Comparison of ENCODE assay signal across 26 cellular contexts in the genomic region with DNA sequence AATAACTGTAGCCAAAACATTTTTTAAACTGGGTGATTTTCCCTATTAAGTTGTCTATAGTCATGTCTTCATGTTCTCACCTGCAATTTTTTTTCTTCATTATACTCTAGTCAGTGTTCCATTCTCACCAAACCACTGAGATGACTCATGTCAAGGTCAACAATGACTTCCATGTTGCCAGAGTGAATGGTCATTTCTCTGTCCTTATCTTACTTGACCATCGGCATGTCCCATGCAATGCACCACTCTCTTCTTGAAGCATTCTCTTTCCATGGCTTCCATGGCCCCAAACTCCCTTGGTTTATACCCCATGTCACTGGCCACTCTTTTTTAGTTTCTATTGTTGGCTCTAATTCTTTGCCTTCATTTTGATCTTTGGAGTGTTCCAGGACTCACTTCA.
DNase-seq lines count a peak whose midpoint lies in the region; ATAC-seq, FAIRE-seq and TF ChIP-seq lines count a peak whose summit lies in the region.
"Had no signal": no experiment of that assay in that cellular context is flagged by ENCODE, and none has a peak within 500 bp of the region (broad histone marks: within the 10 kb centered on the region; RNA-seq: fewer than 3 reads in every experiment).

No MANE protein-coding gene starts in this region.

- TF ChIP-seq CTCF in A549 (IDR thresholded peaks at IDR 0.05) (no peak), endothelial cell of umbilical vein (IDR thresholded peaks at IDR 0.05; ENCODE audit: extremely low read depth in 1 of 2, insufficient read depth in 1 of 2, low read depth in 1 of 2, low read length in 2 of 2) (no peak)

- H3K9me3 Mint-ChIP-seq in stimulated activated memory B cell treated with anti-CD40 and anti-IgM and Interleukin-4, amounts not matched to agents 10 μg/mL and 1 μg/mL and 100 μg/mL, for 72 hours = peaks cover 5% of the 10 kb centered on the region
- H3K9me3 Mint-ChIP-seq: H9 had no signal

- H3K36me3 ChIP-seq in endothelial cell of umbilical vein (ENCODE audit: control insufficient read depth in 2 of 2, extremely low read depth in 1 of 2, insufficient read depth in 2 of 2, low read length in 2 of 2) = no peaks in the 10 kb centered on the region

- TF ChIP-seq EP300 in A549 (IDR thresholded peaks at IDR 0.05) = no peak

- dilution Hi-C loops in endothelial cell of umbilical vein (cut with MboI; ENCODE audit: extremely low pct_ligation_motif_present, low sequenced_read_pairs) = no loop called here

- POLR2A ChIA-PET in A549 (lab: Yijun Ruan, JAX) (no interaction called here), endothelial cell of umbilical vein (lab: Charles Lee) (no interaction called here)

- no peaks in the 10 kb centered on the region for H3K79me2 ChIP-seq in endothelial cell of umbilical vein (ENCODE audit: control insufficient read depth, insufficient read depth, low read length)

- H3K9me1 ChIP-seq in endothelial cell of umbilical vein (replicated peaks; ENCODE audit: control insufficient read depth, extremely low read depth, insufficient read depth, low read length) = no peaks in the 10 kb centered on the region

- H4K20me1 ChIP-seq in endothelial cell of umbilical vein (replicated peaks; ENCODE audit: control insufficient read depth, extremely low read depth, insufficient read depth, low read length) = no peaks in the 10 kb centered on the region

- CTCF ChIA-PET in A549 (lab: Yijun Ruan, JAX) (no interaction called here), endothelial cell of umbilical vein (lab: Charles Lee) (no interaction called here)

- no peak overlapping the region for H3K9ac ChIP-seq in endothelial cell of umbilical vein (replicated peaks; ENCODE audit: extremely low read depth, insufficient read depth, low read length)
- H3K9ac ChIP-seq: GM23248 had no signal

- FAIRE-seq in A549 (lab: Jason Lieb, UNC) = no peak
- no peak for FAIRE-seq in endothelial cell of umbilical vein (lab: Jason Lieb, UNC)
- FAIRE-seq: G401.6, K562 had no signal

- intact Hi-C loops in endothelial cell of umbilical vein (cut with micrococcal nuclease) = no loop called here

- H3K4me3 ChIP-seq in A549 = no peak overlapping the region
- no peak overlapping the region for H3K4me3 ChIP-seq in endothelial cell of umbilical vein (replicated peaks in 1 of 3; ENCODE audit: insufficient read depth in 1 of 3, low read depth in 1 of 3, low read length in 3 of 3)
- H3K4me3 ChIP-seq: GM23248, K562, MG63, SK-N-MC had no signal

- peak in 1 of 2 experiments; percentile 23 for DNase-seq in A549 (ENCODE audit: low read depth in 1 of 2, low spot score in 1 of 2)
- DNase-seq in Daoy (ENCODE audit: low read depth) = peak; percentile 36
- peak; percentile 90 for DNase-seq in M059J (ENCODE audit: low read depth)
- no peak for DNase-seq in endothelial cell of umbilical vein (ENCODE audit: low read depth, low spot score)
- DNase-seq in KBM-7 = no peak
- DNase-seq: Caco-2; CD8-positive, alpha-beta T cell; DMS 273 treated with DMSO at 0.1 percent for 48 hours; GM23248; H9; MG63; NCI-H1417; NCI-H1694; NCI-H2081; NCI-H2171; NCI-H226; NCI-H510A; NCI-H69; SIG-M5 had no signal

- H3K4me3 Mint-ChIP-seq in stimulated activated memory B cell treated with anti-CD40 and anti-IgM and Interleukin-4, amounts not matched to agents 10 μg/mL and 1 μg/mL and 100 μg/mL, for 72 hours = no peak overlapping the region
- H3K4me3 Mint-ChIP-seq: CD8-positive, alpha-beta T cell; H9 had no signal

- 61% methylated on average over 1 of the region's 1 CpG for WGBS in A549 (ENCODE audit: missing lambda C conversion rate)

- no peaks in the 10 kb centered on the region for H3K27me3 ChIP-seq in endothelial cell of umbilical vein (ENCODE audit: control insufficient read depth in 2 of 2, insufficient read depth in 2 of 2, low read length in 2 of 2)
- H3K27me3 ChIP-seq: MG63 had no signal

- H3K4me1 ChIP-seq in A549 = peaks cover 9% of the 10 kb centered on the region; the same call in 2 of the 3 replicates
- H3K4me1 ChIP-seq in endothelial cell of umbilical vein (ENCODE audit: control insufficient read depth, extremely low read depth, insufficient read depth, low read length) = no peaks in the 10 kb centered on the region
- H3K4me1 ChIP-seq: Caco-2 had no signal

- H3K4me2 ChIP-seq in A549 (no peak overlapping the region), endothelial cell of umbilical vein (ENCODE audit: insufficient read depth, low read length) (no peak overlapping the region)

- no peak overlapping the region for H3K27ac Mint-ChIP-seq in stimulated activated memory B cell treated with anti-CD40 and anti-IgM and Interleukin-4, amounts not matched to agents 10 μg/mL and 1 μg/mL and 100 μg/mL, for 72 hours
- H3K27ac Mint-ChIP-seq: CD8-positive, alpha-beta T cell; H9 had no signal

- H3K27me3 Mint-ChIP-seq in stimulated activated memory B cell treated with anti-CD40 and anti-IgM and Interleukin-4, amounts not matched to agents 10 μg/mL and 1 μg/mL and 100 μg/mL, for 72 hours = no peaks in the 10 kb centered on the region

- no peak overlapping the region for H2AFZ ChIP-seq in endothelial cell of umbilical vein (ENCODE audit: low read depth, low read length)
- H2AFZ ChIP-seq: GM23248 had no signal

- H3K9me3 ChIP-seq in A549 = no peaks in the 10 kb centered on the region
- H3K9me3 ChIP-seq in endothelial cell of umbilical vein (replicated peaks; ENCODE audit: control insufficient read depth, insufficient read depth, low read length) = no peaks in the 10 kb centered on the region
- H3K9me3 ChIP-seq: Caco-2, MG63 had no signal

- no peaks in the 10 kb centered on the region for H3K4me1 Mint-ChIP-seq in stimulated activated memory B cell treated with anti-CD40 and anti-IgM and Interleukin-4, amounts not matched to agents 10 μg/mL and 1 μg/mL and 100 μg/mL, for 72 hours

- in situ Hi-C loops in KBM-7 (cut with MboI; ENCODE audit: low pct_unique_long_range_greater_than_20kb, low sequenced_read_pairs) = no loop called here

- ATAC-seq in A549 (no peak), HG03442 (IDR thresholded peaks at IDR 0.05; ENCODE audit: unreplicated experiment) (no peak)
- no peak for ATAC-seq in stimulated activated memory B cell treated with anti-CD40 and anti-IgM and Interleukin-4, amounts not matched to agents 10 μg/mL and 1 μg/mL and 100 μg/mL, for 72 hours
- ATAC-seq: CD8-positive, alpha-beta T cell; K562; Panc1 had no signal

- H3K36me3 Mint-ChIP-seq in stimulated activated memory B cell treated with anti-CD40 and anti-IgM and Interleukin-4, amounts not matched to agents 10 μg/mL and 1 μg/mL and 100 μg/mL, for 72 hours = no peaks in the 10 kb centered on the region
- H3K36me3 Mint-ChIP-seq: CD8-positive, alpha-beta T cell had no signal

- TF ChIP-seq RAD21 in A549 (conservative IDR thresholded peaks at IDR 0.05 in 1 of 2, IDR thresholded peaks at IDR 0.05 in 1 of 2) = no peak

- H3K27ac ChIP-seq in A549 = no peak overlapping the region
- no peak overlapping the region for H3K27ac ChIP-seq in endothelial cell of umbilical vein (ENCODE audit: insufficient read depth, low read depth, low read length)
- H3K27ac ChIP-seq: C4-2B, GM23248, SK-N-MC had no signal

- BruUV-seq in endothelial cell of umbilical vein (replicated peaks; lab: Mats Ljungman, UMichigan) = no TSS peak

- TF ChIP-seq POLR2A in A549 (IDR thresholded peaks at IDR 0.05; ENCODE audit: low read length) (no peak), endothelial cell of umbilical vein (IDR thresholded peaks at IDR 0.05; ENCODE audit: low read depth, low read length) (no peak)

TF ChIP-seq in A549, 52 proteins besides CTCF, POLR2A, EP300 and RAD21:
- TF ChIP-seq USF2 (IDR thresholded peaks at IDR 0.05) (no peak), FOSL2 (IDR thresholded peaks at IDR 0.05) (no peak), FOSL2 (CRISPR knock-in tag; IDR thresholded peaks at IDR 0.05) (peak; percentile 38; the same call in 1 of the 2 replicates), EHMT2 (IDR thresholded peaks at IDR 0.05; ENCODE audit: low read depth) (0 out of 2 replicates have a peak, but pooled peaks have one; percentile 56), CHD2 (IDR thresholded peaks at IDR 0.05; ENCODE audit: low read length, partially characterized antibody) (no peak)

TF ChIP-seq in endothelial cell of umbilical vein, 7 proteins besides CTCF, POLR2A, EP300 and RAD21:
- no peak for TF ChIP-seq JUN (IDR thresholded peaks at IDR 0.05; ENCODE audit: borderline replicate concordance, insufficient read depth, insufficient read length, low read depth)
- TF ChIP-seq MYC (IDR thresholded peaks at IDR 0.05; ENCODE audit: low read depth, low read length) = no peak
- TF ChIP-seq, protein P1, sequence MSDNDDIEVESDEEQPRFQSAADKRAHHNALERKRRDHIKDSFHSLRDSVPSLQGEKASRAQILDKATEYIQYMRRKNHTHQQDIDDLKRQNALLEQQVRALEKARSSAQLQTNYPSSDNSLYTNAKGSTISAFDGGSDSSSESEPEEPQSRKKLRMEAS (IDR thresholded peaks at IDR 0.05; ENCODE audit: insufficient read depth, insufficient read length) = no peak
- no peak for TF ChIP-seq POLR2AphosphoS5 (IDR thresholded peaks at IDR 0.05; ENCODE audit: insufficient read depth, low read depth, low read length)
- peak; percentile 71 for TF ChIP-seq GATA2 (IDR thresholded peaks at IDR 0.05; ENCODE audit: insufficient read depth, insufficient read length, low read depth, low read length)
- TF ChIP-seq FOS (IDR thresholded peaks at IDR 0.05; ENCODE audit: borderline replicate concordance, insufficient read depth, low read length) = peak; percentile 49
- no peak for TF ChIP-seq EZH2 (IDR thresholded peaks at IDR 0.05; ENCODE audit: borderline replicate concordance, low read depth, low read length, severe bottlenecking)

Comparison
In these comparisons a context has a peak if more than half of its experiments do, and no peak if none do; other contexts are left out.
1. DNase-seq: peak in Daoy (single experiment) and M059J (single experiment); none in endothelial cell of umbilical vein (single experiment) and KBM-7 (single experiment).